ENCODE assay signal across 1 cellular context in genomic region chr7:139482122-139482521, GRCh38.
TF ChIP-seq lines count a peak whose summit lies in the region.

No MANE protein-coding gene starts in this region.

TF ChIP-seq in K562, 482 proteins besides CTCF, POLR2A, EP300 and RAD21:
- TF ChIP-seq CEBPG (CRISPR knock-in tag; IDR thresholded peaks at IDR 0.05): 0 out of 2 replicates have a peak, but pooled peaks have one; percentile 10
- no peak for TF ChIP-seq CEBPG (tag; conservative IDR thresholded peaks at IDR 0.05 in 1 of 2, IDR thresholded peaks at IDR 0.05 in 1 of 2)
- no peak for TF ChIP-seq MTA1 (IDR thresholded peaks at IDR 0.05; ENCODE audit: borderline replicate concordance)
